Comparison of ENCODE assay signal across 13 cellular contexts in the genomic region with DNA sequence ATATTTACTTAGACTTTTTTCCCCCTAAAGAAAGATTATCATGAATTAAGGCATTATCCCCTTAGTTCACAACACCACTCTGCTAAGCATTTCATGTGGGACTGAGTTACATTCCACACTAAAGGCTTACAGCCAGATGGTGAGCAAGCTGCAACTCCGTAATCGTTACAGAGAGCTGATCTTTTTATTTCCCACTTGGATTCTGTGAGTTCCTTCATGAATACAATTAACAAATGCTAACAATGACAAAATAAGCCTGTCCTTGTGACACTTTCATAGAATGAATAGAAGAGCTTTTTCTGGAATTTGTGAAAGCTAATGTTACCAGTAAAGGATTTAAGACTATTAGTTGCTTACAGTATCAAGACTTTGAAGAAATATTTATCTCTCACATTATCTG. TPM values are rescaled to one million over a fixed set of nuclear protein-coding genes. Genes with fewer than 3 reads are reported as not detected.
DNase-seq lines count a peak whose midpoint lies in the region; ATAC-seq and TF ChIP-seq lines count a peak whose summit lies in the region.
"Had no signal": no experiment of that assay in that cellular context is flagged by ENCODE, and none has a peak within 500 bp of the region (broad histone marks: within the 10 kb centered on the region; RNA-seq: fewer than 3 reads in every experiment).

No MANE protein-coding gene starts in this region.

- H3K4me3 Mint-ChIP-seq in brain (peak overlapping the region in 2 of 5 experiments; percentile 52 to 62), glutamatergic neuron (ENCODE audit: unreplicated experiment) (peak overlapping the region; percentile 60)

- H3K27me3 Mint-ChIP-seq in brain, result no peaks in the 10 kb centered on the region
- H3K27me3 Mint-ChIP-seq in glutamatergic neuron (ENCODE audit: unreplicated experiment), result no peaks in the 10 kb centered on the region

- TF ChIP-seq CTCF in brain (conservative IDR thresholded peaks at IDR 0.05), result no peak
- TF ChIP-seq CTCF in glutamatergic neuron (IDR thresholded peaks at IDR 0.05; ENCODE audit: partially characterized antibody, unreplicated experiment), result no peak

- H3K4me1 Mint-ChIP-seq in brain (peaks cover 16% of the 10 kb centered on the region), glutamatergic neuron (ENCODE audit: low read depth, unreplicated experiment) (peaks cover 8% of the 10 kb centered on the region)

- H3K27ac Mint-ChIP-seq in brain (peak overlapping the region in 4 of 5 experiments; percentile 44 to 90 (median 82)), glutamatergic neuron (ENCODE audit: unreplicated experiment) (no peak overlapping the region)

- DNase-seq in NCI-H524 treated with DMSO at 0.1 percent for 48 hours (lab: John Stamatoyannopoulos, UW) (peak; percentile 67), glutamatergic neuron (no peak), epidermal melanocyte (ENCODE audit: insufficient read length, low spot score) (no peak), OCI-M1 (lab: John Stamatoyannopoulos, UW) (no peak)
- no peak for DNase-seq in stimulated activated naive CD8-positive, alpha-beta T cell treated with anti-CD3 and anti-CD28 coated beads, Interleukin-15, Interleukin-2, amounts not matched to agents 100 U/mL and 50 U/mL, for 24 hours
- DNase-seq: COR-L47, GOT3, NCI-H1092, NCI-H1694, NCI-H2107, NCI-H345 had no signal

- peaks cover 82% of the 10 kb centered on the region for H3K36me3 Mint-ChIP-seq in brain
- no peaks in the 10 kb centered on the region for H3K36me3 Mint-ChIP-seq in glutamatergic neuron (ENCODE audit: unreplicated experiment)

- no peak for ATAC-seq in stimulated activated naive CD8-positive, alpha-beta T cell treated with anti-CD3 and anti-CD28 coated beads, Interleukin-15, Interleukin-2, amounts not matched to agents 100 U/mL and 50 U/mL, for 24 hours
- ATAC-seq in HG02623 (IDR thresholded peaks at IDR 0.05; ENCODE audit: unreplicated experiment), result no peak

- no peaks in the 10 kb centered on the region for H3K9me3 Mint-ChIP-seq in brain
- no peaks in the 10 kb centered on the region for H3K9me3 Mint-ChIP-seq in glutamatergic neuron (ENCODE audit: unreplicated experiment)

RNA-seq across cellular contexts. Expression of gene OGFOD1, which starts 8.7 kb away (rescaled TPM):
- 26.2 TPM for polyA plus RNA-seq in brain (ENCODE audit: insufficient read depth, low read depth, low replicate concordance)
- total RNA-seq in glutamatergic neuron (ENCODE audit: unreplicated experiment), result 45.6 TPM

RNA-seq across cellular contexts. Expression of gene NUDT21, which starts 9.0 kb away (rescaled TPM):
- polyA plus RNA-seq in brain (ENCODE audit: insufficient read depth, low read depth, low replicate concordance), result 61.8 TPM
- total RNA-seq in glutamatergic neuron (ENCODE audit: unreplicated experiment), result 135 TPM

RNA-seq across cellular contexts. Expression of gene AMFR, which starts 34.8 kb away (rescaled TPM):
- polyA plus RNA-seq in brain (ENCODE audit: insufficient read depth, low read depth, low replicate concordance), result 46.2 TPM
- 69.9 TPM for total RNA-seq in glutamatergic neuron (ENCODE audit: unreplicated experiment)

RNA-seq across cellular contexts. Expression of gene BBS2, which starts 59.7 kb away (rescaled TPM):
- 65.6 TPM for polyA plus RNA-seq in brain (ENCODE audit: insufficient read depth, low read depth, low replicate concordance)
- 40.7 TPM for total RNA-seq in glutamatergic neuron (ENCODE audit: unreplicated experiment)
